ENCODE assay signal across 10 cellular contexts in the genomic region with DNA sequence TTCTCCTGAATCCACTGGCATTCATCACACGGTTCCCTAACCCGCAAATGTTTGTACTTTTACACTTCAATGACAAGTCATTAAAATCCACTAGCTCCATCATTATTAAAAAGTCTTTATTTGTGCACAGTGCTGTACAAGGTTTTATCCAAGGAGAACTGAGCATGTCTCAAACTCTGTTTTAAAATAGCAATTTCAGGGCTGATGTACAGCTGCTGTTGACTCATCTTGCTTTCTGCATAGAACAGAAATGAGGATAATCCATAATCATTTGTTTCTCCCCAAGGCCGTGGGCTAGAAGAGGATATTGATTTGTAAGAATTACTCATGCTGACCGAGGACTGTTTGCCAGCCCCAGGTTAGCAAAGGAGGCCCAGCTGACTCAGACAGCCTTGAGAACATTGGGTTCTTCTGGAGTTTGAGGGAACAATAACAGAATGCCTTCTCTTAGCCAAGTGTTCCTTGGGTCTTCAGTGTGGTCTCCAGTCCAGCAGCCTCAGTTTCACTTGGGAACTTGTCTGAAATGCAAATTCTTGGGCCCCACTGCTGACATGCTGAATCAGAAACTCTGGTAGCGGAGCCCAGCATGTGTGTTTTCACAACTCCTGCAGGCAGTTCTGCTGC.
A peak's percentile ranks its signal among the peaks of the same experiment; 100 is the strongest.
DNase-seq lines count a peak whose midpoint lies in the region; ATAC-seq and TF ChIP-seq lines count a peak whose summit lies in the region.
"Had no signal": no experiment of that assay in that cellular context is flagged by ENCODE, and none has a peak within 500 bp of the region (broad histone marks: within the 10 kb centered on the region; RNA-seq: fewer than 3 reads in every experiment).

No MANE protein-coding gene starts in this region.

- H3K9ac ChIP-seq in OCI-LY3 (ENCODE audit: low read length) = no peak overlapping the region

- H3K9me3 ChIP-seq in OCI-LY3 (ENCODE audit: insufficient read depth, low read length) = no peaks in the 10 kb centered on the region

- no peak for ATAC-seq in HG03139 (IDR thresholded peaks at IDR 0.05; ENCODE audit: unreplicated experiment)

- H3K79me2 ChIP-seq in OCI-LY3 (ENCODE audit: low read length) = no peaks in the 10 kb centered on the region

- H3K36me3 ChIP-seq in OCI-LY3 (replicated peaks; ENCODE audit: low read depth, low read length) = no peaks in the 10 kb centered on the region

- no peaks in the 10 kb centered on the region for H3K27me3 ChIP-seq in OCI-LY3 (ENCODE audit: low read depth, low read length)

- no peaks in the 10 kb centered on the region for H4K20me1 ChIP-seq in OCI-LY3 (ENCODE audit: insufficient read depth, low read length)

- H3K4me2 ChIP-seq in OCI-LY3 (ENCODE audit: low read length) = peak overlapping the region; percentile 33

- H3K4me1 ChIP-seq in OCI-LY3 (ENCODE audit: low read length) = peaks cover 20% of the 10 kb centered on the region

- H3K27ac ChIP-seq in OCI-LY3 (ENCODE audit: low read length) = no peak overlapping the region

- DNase-seq in cardiac fibroblast (ENCODE audit: low read depth in 2 of 2) (peak; percentile 60 to 89), kidney tubule cell (ENCODE audit: low spot score) (peak; percentile 39), smooth muscle cell of the brain vasculature (ENCODE audit: low read depth, low spot score) (peak; percentile 49), Kasumi-1 (lab: John Stamatoyannopoulos, UW) (no peak), activated T-cell treated with anti-CD3 and anti-CD28 coated beads for 4 hours (no peak)
- DNase-seq: activated CD4-positive, alpha-beta T cell treated with anti-CD3 and anti-CD28 coated beads for 48 hours; NCI-H1417; NCI-H82 had no signal

- H3K4me3 ChIP-seq in OCI-LY3 (ENCODE audit: low read length) = no peak overlapping the region
- H3K4me3 ChIP-seq in cardiac fibroblast (replicated peaks in 1 of 2; ENCODE audit: low read depth in 2 of 2, low read length in 2 of 2) = no peak overlapping the region

- no peak for TF ChIP-seq CTCF in OCI-LY3 (IDR thresholded peaks at IDR 0.05; ENCODE audit: low read depth, low read length)
- TF ChIP-seq CTCF in cardiac fibroblast (IDR thresholded peaks at IDR 0.05; ENCODE audit: low read depth, low read length) = no peak

- H2AFZ ChIP-seq in OCI-LY3 (ENCODE audit: low read depth, low read length) = no peak overlapping the region

Comparison
In these comparisons a context has a peak if more than half of its experiments do, and no peak if none do; other contexts are left out.
1. DNase-seq: peak in cardiac fibroblast (2 of 2), kidney tubule cell (single experiment) and smooth muscle cell of the brain vasculature (single experiment); none in Kasumi-1 (0 of 2) and activated T-cell treated with anti-CD3 and anti-CD28 coated beads for 4 hours (single experiment).